In the genomic region with DNA sequence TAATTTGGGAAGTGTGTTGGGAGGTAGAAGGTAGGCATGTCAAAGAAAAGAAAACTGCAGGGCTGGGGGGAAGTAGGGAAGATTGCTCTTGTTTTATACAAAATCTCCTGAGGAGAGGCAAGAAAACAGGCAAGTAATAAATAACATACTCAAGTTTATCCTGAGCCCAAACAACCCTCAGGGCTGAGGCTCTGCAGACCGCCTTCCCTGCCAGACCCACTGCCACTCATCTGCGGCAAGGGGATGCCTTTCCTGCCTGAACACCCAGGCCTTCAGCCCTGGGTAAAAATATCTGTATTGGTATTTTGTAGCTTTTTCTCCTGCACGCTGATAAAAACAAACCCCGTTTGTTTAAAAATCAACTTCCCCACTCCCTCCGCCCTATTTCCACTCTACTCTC, we compare ENCODE assay signal across 16 cellular contexts.
A peak's percentile ranks its signal among the peaks of the same experiment; 100 is the strongest.
DNase-seq lines count a peak whose midpoint lies in the region; ATAC-seq and TF ChIP-seq lines count a peak whose summit lies in the region.
"Had no signal": no experiment of that assay in that cellular context is flagged by ENCODE, and none has a peak within 500 bp of the region (broad histone marks: within the 10 kb centered on the region; RNA-seq: fewer than 3 reads in every experiment).

No MANE protein-coding gene starts in this region.

- no peak for TF ChIP-seq EP300 in neural cell (conservative IDR thresholded peaks at IDR 0.05; ENCODE audit: poor library complexity, severe bottlenecking)

- no peak overlapping the region for H2AFZ ChIP-seq in neural cell (ENCODE audit: low read depth, low read length)

- H3K36me3 ChIP-seq in esophagus (ENCODE audit: control insufficient read depth in 2 of 2, insufficient read depth in 2 of 2, low read length in 1 of 2) = no peaks in the 10 kb centered on the region
- H3K36me3 ChIP-seq in neural cell (ENCODE audit: insufficient read depth, low read length) = no peaks in the 10 kb centered on the region
- no peaks in the 10 kb centered on the region for H3K36me3 ChIP-seq in thoracic aorta
- H3K36me3 ChIP-seq: colonic mucosa had no signal

- H3K9ac ChIP-seq in neural cell (ENCODE audit: low read length) = no peak overlapping the region

- peak; percentile 36 for DNase-seq in M059J (ENCODE audit: low read depth)
- DNase-seq in thoracic aorta (ENCODE audit: low spot score) = no peak
- DNase-seq in activated T-cell treated with anti-CD3 and anti-CD28 coated beads, Interleukin-2, amount 50 U/mL, for 72 hours = no peak
- no peak for DNase-seq in NCI-H2081 treated with DMSO at 0.1 percent for 48 hours (lab: John Stamatoyannopoulos, UW)
- no peak for DNase-seq in H4 (ENCODE audit: low spot score)
- DNase-seq: activated CD4-positive, alpha-beta T cell treated with anti-CD3 and anti-CD28 coated beads for 4 hours; colonic mucosa; DMS 273 treated with DMSO at 0.1 percent for 48 hours; naive thymus-derived CD4-positive, alpha-beta T cell; Right ventricle myocardium superior had no signal

- H3K27me3 ChIP-seq in esophagus (ENCODE audit: control insufficient read depth in 1 of 2, insufficient read depth in 2 of 2, low read length in 2 of 2) = no peaks in the 10 kb centered on the region
- no peaks in the 10 kb centered on the region for H3K27me3 ChIP-seq in neural cell (ENCODE audit: insufficient read depth, low read depth, low read length)
- H3K27me3 ChIP-seq in thoracic aorta (replicated peaks; ENCODE audit: insufficient read depth) = no peaks in the 10 kb centered on the region
- H3K27me3 ChIP-seq: colonic mucosa had no signal

- 69 to 76% methylated on average over 5 of the region's 5 CpGs for WGBS in esophagus, 2 donors

- H3K4me2 ChIP-seq in neural cell (ENCODE audit: low read length) = no peak overlapping the region

- TF ChIP-seq CTCF in neural cell (IDR thresholded peaks at IDR 0.05; ENCODE audit: poor library complexity, severe bottlenecking) (no peak), thoracic aorta (IDR thresholded peaks at IDR 0.05) (no peak)

- ATAC-seq in thoracic aorta (ENCODE audit: insufficient number of reproducible peaks, low FRiP score, low read depth) = no peak
- no peak for ATAC-seq in activated T-cell treated with anti-CD3 and anti-CD28 coated beads, Interleukin-2, amount 50 U/mL, for 72 hours (replicated peaks in 1 of 2)
- ATAC-seq: activated naive CD4-positive, alpha-beta T cell treated with anti-CD3 and anti-CD28 coated beads, Interleukin-2, amount 50 U/mL, for 72 hours; GM12878; K562; naive thymus-derived CD4-positive, alpha-beta T cell had no signal

- H3K9me3 ChIP-seq in esophagus (ENCODE audit: control insufficient read depth in 2 of 2, insufficient read depth in 1 of 2, low read depth in 1 of 2, low read length in 1 of 2) (no peaks in the 10 kb centered on the region), neural cell (ENCODE audit: low read length) (no peaks in the 10 kb centered on the region), thoracic aorta (no peaks in the 10 kb centered on the region)
- H3K9me3 ChIP-seq: colonic mucosa had no signal

- H3K9me2 ChIP-seq in neural cell (ENCODE audit: insufficient read depth, low read length) = no peaks in the 10 kb centered on the region

- peaks cover 10% of the 10 kb centered on the region for H3K27me3 Mint-ChIP-seq in activated T-cell treated with anti-CD3 and anti-CD28 coated beads, Interleukin-2, amount 50 U/mL, for 72 hours (ENCODE audit: low read depth)

- no peak overlapping the region for H3K4me3 Mint-ChIP-seq in activated T-cell treated with anti-CD3 and anti-CD28 coated beads, Interleukin-2, amount 50 U/mL, for 72 hours
- H3K4me3 Mint-ChIP-seq: CD14-positive monocyte; naive thymus-derived CD4-positive, alpha-beta T cell had no signal

- H3K4me1 ChIP-seq in esophagus (ENCODE audit: control insufficient read depth in 2 of 2, insufficient read depth in 2 of 2, low read length in 1 of 2) (peaks cover 0 to 4% of the 10 kb centered on the region in 2 donors), thoracic aorta (ENCODE audit: control insufficient read depth in 1 of 2, low read depth in 2 of 2) (peaks cover 3 to 49% of the 10 kb centered on the region in 2 donors)
- H3K4me1 ChIP-seq: colonic mucosa had no signal

- no peaks in the 10 kb centered on the region for H3K4me1 Mint-ChIP-seq in activated T-cell treated with anti-CD3 and anti-CD28 coated beads, Interleukin-2, amount 50 U/mL, for 72 hours (ENCODE audit: low read depth)
- H3K4me1 Mint-ChIP-seq: CD14-positive monocyte; naive thymus-derived CD4-positive, alpha-beta T cell had no signal

- H3K4me3 ChIP-seq in esophagus (ENCODE audit: low read depth in 1 of 2, low read length in 2 of 2) (no peak overlapping the region), neural cell (ENCODE audit: low read length) (no peak overlapping the region), thoracic aorta (no peak overlapping the region)
- H3K4me3 ChIP-seq: colonic mucosa, GM12878, K562 had no signal

- H3K27ac ChIP-seq in esophagus (ENCODE audit: low read depth in 2 of 2, low read length in 1 of 2) (peak overlapping the region; percentile 52 to 55), neural cell (ENCODE audit: low read length) (peak overlapping the region; percentile 72), thoracic aorta (peak overlapping the region; percentile 84 to 85)

- H3K9me3 Mint-ChIP-seq in activated T-cell treated with anti-CD3 and anti-CD28 coated beads, Interleukin-2, amount 50 U/mL, for 72 hours = no peaks in the 10 kb centered on the region
- H3K9me3 Mint-ChIP-seq: activated naive CD4-positive, alpha-beta T cell treated with anti-CD3 and anti-CD28 coated beads, Interleukin-2, amount 50 U/mL, for 72 hours had no signal

- no peak overlapping the region for H3K27ac Mint-ChIP-seq in activated T-cell treated with anti-CD3 and anti-CD28 coated beads, Interleukin-2, amount 50 U/mL, for 72 hours
- H3K27ac Mint-ChIP-seq: activated naive CD4-positive, alpha-beta T cell treated with anti-CD3 and anti-CD28 coated beads, Interleukin-2, amount 50 U/mL, for 72 hours; CD14-positive monocyte; naive thymus-derived CD4-positive, alpha-beta T cell had no signal

- H3K79me2 ChIP-seq in neural cell (replicated peaks; ENCODE audit: insufficient read depth, low read length) = no peaks in the 10 kb centered on the region

- no peaks in the 10 kb centered on the region for H3K36me3 Mint-ChIP-seq in activated T-cell treated with anti-CD3 and anti-CD28 coated beads, Interleukin-2, amount 50 U/mL, for 72 hours (ENCODE audit: insufficient read depth in 2 of 2)
- H3K36me3 Mint-ChIP-seq: activated naive CD4-positive, alpha-beta T cell treated with anti-CD3 and anti-CD28 coated beads, Interleukin-2, amount 50 U/mL, for 72 hours; CD14-positive monocyte; naive thymus-derived CD4-positive, alpha-beta T cell had no signal

- no peaks in the 10 kb centered on the region for H4K20me1 ChIP-seq in neural cell (ENCODE audit: insufficient read depth)

- no peak for TF ChIP-seq RAD21 in neural cell (conservative IDR thresholded peaks at IDR 0.05)

- H3F3A ChIP-seq in neural cell (ENCODE audit: insufficient read depth, low read length, poor library complexity, severe bottlenecking) = peaks cover 6% of the 10 kb centered on the region

TF ChIP-seq in neural cell, 6 proteins besides CTCF, POLR2A, EP300 and RAD21:
- no peak for TF ChIP-seq MXI1 (conservative IDR thresholded peaks at IDR 0.05; ENCODE audit: poor library complexity, severe bottlenecking)
- no peak for TF ChIP-seq POLR2AphosphoS5 (IDR thresholded peaks at IDR 0.05)
- no peak for TF ChIP-seq SMC3 (conservative IDR thresholded peaks at IDR 0.05; ENCODE audit: poor library complexity)
- no peak for TF ChIP-seq EZH2 (IDR thresholded peaks at IDR 0.05; ENCODE audit: borderline replicate concordance, insufficient read depth, low read length, poor library complexity, severe bottlenecking)
- TF ChIP-seq TAF1 (IDR thresholded peaks at IDR 0.05; ENCODE audit: low read depth) = no peak
- TF ChIP-seq, protein P1, sequence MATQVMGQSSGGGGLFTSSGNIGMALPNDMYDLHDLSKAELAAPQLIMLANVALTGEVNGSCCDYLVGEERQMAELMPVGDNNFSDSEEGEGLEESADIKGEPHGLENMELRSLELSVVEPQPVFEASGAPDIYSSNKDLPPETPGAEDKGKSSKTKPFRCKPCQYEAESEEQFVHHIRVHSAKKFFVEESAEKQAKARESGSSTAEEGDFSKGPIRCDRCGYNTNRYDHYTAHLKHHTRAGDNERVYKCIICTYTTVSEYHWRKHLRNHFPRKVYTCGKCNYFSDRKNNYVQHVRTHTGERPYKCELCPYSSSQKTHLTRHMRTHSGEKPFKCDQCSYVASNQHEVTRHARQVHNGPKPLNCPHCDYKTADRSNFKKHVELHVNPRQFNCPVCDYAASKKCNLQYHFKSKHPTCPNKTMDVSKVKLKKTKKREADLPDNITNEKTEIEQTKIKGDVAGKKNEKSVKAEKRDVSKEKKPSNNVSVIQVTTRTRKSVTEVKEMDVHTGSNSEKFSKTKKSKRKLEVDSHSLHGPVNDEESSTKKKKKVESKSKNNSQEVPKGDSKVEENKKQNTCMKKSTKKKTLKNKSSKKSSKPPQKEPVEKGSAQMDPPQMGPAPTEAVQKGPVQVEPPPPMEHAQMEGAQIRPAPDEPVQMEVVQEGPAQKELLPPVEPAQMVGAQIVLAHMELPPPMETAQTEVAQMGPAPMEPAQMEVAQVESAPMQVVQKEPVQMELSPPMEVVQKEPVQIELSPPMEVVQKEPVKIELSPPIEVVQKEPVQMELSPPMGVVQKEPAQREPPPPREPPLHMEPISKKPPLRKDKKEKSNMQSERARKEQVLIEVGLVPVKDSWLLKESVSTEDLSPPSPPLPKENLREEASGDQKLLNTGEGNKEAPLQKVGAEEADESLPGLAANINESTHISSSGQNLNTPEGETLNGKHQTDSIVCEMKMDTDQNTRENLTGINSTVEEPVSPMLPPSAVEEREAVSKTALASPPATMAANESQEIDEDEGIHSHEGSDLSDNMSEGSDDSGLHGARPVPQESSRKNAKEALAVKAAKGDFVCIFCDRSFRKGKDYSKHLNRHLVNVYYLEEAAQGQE (IDR thresholded peaks at IDR 0.05; ENCODE audit: borderline replicate concordance) = no peak
